In genomic region chr4:177583000-177583399, GRCh38 we compare ENCODE assay signal across 14 cellular contexts.
"Had no signal": no experiment of that assay in that cellular context is flagged by ENCODE, and none has a peak within 500 bp of the region (broad histone marks: within the 10 kb centered on the region; RNA-seq: fewer than 3 reads in every experiment).

No MANE protein-coding gene starts in this region.

- H2AFZ ChIP-seq: hepatocyte had no signal

- H3K4me1 ChIP-seq: esophagus squamous epithelium, lower lobe of right lung, upper lobe of left lung had no signal

- H3K79me2 ChIP-seq: hepatocyte had no signal

- H3K4me2 ChIP-seq: hepatocyte had no signal

- H3K36me3 ChIP-seq: esophagus squamous epithelium, lower lobe of right lung, pancreas, upper lobe of left lung had no signal

- H3K4me3 Mint-ChIP-seq: activated CD8-positive, alpha-beta T cell treated with anti-CD3 and anti-CD28 coated beads for 36 hours; activated T-helper 1 cell treated with anti-CD3 and anti-CD28 coated beads, Interleukin-12 subunit alpha, Interleukin-12 subunit beta, Interleukin-2, Interleukin-4 antibody, amounts not matched to agents 30 ng/mL and 10 ng/mL and 1 ng/mL, durations not matched to agents 14 hours and 24 hours and 36 hours; stimulated activated naive CD8-positive, alpha-beta T cell treated with anti-CD3 and anti-CD28 coated beads, Interleukin-15, Interleukin-2, amounts not matched to agents 100 ng/mL and 50 ng/mL, for 24 hours had no signal

- FAIRE-seq: pancreas had no signal

- H3K27ac Mint-ChIP-seq: activated CD8-positive, alpha-beta T cell treated with anti-CD3 and anti-CD28 coated beads for 36 hours; activated T-helper 1 cell treated with anti-CD3 and anti-CD28 coated beads, Interleukin-12 subunit alpha, Interleukin-12 subunit beta, Interleukin-2, Interleukin-4 antibody, amounts not matched to agents 30 ng/mL and 10 ng/mL and 1 ng/mL, durations not matched to agents 14 hours and 24 hours and 36 hours; stimulated activated naive CD8-positive, alpha-beta T cell treated with anti-CD3 and anti-CD28 coated beads, Interleukin-15, Interleukin-2, amounts not matched to agents 100 ng/mL and 50 ng/mL, for 24 hours had no signal

- ATAC-seq: activated CD8-positive, alpha-beta T cell treated with anti-CD3 and anti-CD28 coated beads for 36 hours; lower lobe of right lung; pancreas had no signal

- H3K9me3 Mint-ChIP-seq: activated CD8-positive, alpha-beta T cell treated with anti-CD3 and anti-CD28 coated beads for 36 hours; activated T-helper 1 cell treated with anti-CD3 and anti-CD28 coated beads, Interleukin-12 subunit alpha, Interleukin-12 subunit beta, Interleukin-2, Interleukin-4 antibody, amounts not matched to agents 30 ng/mL and 10 ng/mL and 1 ng/mL, durations not matched to agents 14 hours and 24 hours and 36 hours; stimulated activated naive CD8-positive, alpha-beta T cell treated with anti-CD3 and anti-CD28 coated beads, Interleukin-15, Interleukin-2, amounts not matched to agents 100 ng/mL and 50 ng/mL, for 24 hours had no signal

- H3K4me3 ChIP-seq: esophagus squamous epithelium, hepatocyte, lower lobe of right lung, pancreas, upper lobe of left lung had no signal

- DNase-seq: activated CD4-positive, alpha-beta T cell treated with anti-CD3 and anti-CD28 coated beads for 4 hours; activated CD8-positive, alpha-beta memory T cell treated with anti-CD3 and anti-CD28 coated beads, Interleukin-2, amount 50 U/mL, for 4 hours; activated CD8-positive, alpha-beta T cell treated with anti-CD3 and anti-CD28 coated beads for 36 hours; activated naive CD4-positive, alpha-beta T cell treated with anti-CD3 and anti-CD28 coated beads, Interleukin-2, amount 50 U/mL, for 16 hours; esophagus squamous epithelium; lower lobe of right lung; midbrain; pancreas; stimulated activated CD4-positive, alpha-beta T cell treated with anti-CD3 and anti-CD28 coated beads, Interleukin-4, amount 100 ng/mL, for 1 hour; T-helper 1 cell; upper lobe of left lung had no signal

- H3K27me3 ChIP-seq: esophagus squamous epithelium, hepatocyte, pancreas, upper lobe of left lung had no signal

- H3K27ac ChIP-seq: esophagus squamous epithelium, hepatocyte, lower lobe of right lung, pancreas, upper lobe of left lung had no signal

- H3K9me3 ChIP-seq: esophagus squamous epithelium, lower lobe of right lung, pancreas, upper lobe of left lung had no signal

- H3K27me3 Mint-ChIP-seq: activated CD8-positive, alpha-beta T cell treated with anti-CD3 and anti-CD28 coated beads for 36 hours; stimulated activated naive CD8-positive, alpha-beta T cell treated with anti-CD3 and anti-CD28 coated beads, Interleukin-15, Interleukin-2, amounts not matched to agents 100 ng/mL and 50 ng/mL, for 24 hours had no signal
